Comparison of ENCODE assay signal across 1 cellular context in the genomic region with DNA sequence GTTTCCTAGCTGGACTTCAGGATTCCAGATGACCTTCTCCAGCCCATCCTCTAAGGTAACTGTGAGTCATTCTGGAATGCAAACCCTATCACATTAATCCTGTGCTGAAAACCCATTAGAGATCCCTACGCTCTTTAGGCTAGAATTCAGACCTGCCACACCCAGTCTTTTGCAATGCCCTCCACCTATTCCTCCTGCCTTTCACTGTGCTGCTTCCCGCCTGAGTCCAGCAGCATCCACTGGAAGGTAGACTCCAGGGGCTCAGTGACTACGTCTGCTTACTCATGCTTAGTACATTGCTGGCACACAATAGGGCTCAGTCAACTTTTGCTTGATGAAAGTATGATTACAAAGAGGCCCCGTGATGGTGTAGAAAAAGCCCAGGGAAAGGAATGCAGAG.
TF ChIP-seq lines count a peak whose summit lies in the region.

No MANE protein-coding gene starts in this region.

TF ChIP-seq in GM23338, 12 proteins besides CTCF, POLR2A, EP300 and RAD21 (continued from another document):
- TF ChIP-seq, protein P1, sequence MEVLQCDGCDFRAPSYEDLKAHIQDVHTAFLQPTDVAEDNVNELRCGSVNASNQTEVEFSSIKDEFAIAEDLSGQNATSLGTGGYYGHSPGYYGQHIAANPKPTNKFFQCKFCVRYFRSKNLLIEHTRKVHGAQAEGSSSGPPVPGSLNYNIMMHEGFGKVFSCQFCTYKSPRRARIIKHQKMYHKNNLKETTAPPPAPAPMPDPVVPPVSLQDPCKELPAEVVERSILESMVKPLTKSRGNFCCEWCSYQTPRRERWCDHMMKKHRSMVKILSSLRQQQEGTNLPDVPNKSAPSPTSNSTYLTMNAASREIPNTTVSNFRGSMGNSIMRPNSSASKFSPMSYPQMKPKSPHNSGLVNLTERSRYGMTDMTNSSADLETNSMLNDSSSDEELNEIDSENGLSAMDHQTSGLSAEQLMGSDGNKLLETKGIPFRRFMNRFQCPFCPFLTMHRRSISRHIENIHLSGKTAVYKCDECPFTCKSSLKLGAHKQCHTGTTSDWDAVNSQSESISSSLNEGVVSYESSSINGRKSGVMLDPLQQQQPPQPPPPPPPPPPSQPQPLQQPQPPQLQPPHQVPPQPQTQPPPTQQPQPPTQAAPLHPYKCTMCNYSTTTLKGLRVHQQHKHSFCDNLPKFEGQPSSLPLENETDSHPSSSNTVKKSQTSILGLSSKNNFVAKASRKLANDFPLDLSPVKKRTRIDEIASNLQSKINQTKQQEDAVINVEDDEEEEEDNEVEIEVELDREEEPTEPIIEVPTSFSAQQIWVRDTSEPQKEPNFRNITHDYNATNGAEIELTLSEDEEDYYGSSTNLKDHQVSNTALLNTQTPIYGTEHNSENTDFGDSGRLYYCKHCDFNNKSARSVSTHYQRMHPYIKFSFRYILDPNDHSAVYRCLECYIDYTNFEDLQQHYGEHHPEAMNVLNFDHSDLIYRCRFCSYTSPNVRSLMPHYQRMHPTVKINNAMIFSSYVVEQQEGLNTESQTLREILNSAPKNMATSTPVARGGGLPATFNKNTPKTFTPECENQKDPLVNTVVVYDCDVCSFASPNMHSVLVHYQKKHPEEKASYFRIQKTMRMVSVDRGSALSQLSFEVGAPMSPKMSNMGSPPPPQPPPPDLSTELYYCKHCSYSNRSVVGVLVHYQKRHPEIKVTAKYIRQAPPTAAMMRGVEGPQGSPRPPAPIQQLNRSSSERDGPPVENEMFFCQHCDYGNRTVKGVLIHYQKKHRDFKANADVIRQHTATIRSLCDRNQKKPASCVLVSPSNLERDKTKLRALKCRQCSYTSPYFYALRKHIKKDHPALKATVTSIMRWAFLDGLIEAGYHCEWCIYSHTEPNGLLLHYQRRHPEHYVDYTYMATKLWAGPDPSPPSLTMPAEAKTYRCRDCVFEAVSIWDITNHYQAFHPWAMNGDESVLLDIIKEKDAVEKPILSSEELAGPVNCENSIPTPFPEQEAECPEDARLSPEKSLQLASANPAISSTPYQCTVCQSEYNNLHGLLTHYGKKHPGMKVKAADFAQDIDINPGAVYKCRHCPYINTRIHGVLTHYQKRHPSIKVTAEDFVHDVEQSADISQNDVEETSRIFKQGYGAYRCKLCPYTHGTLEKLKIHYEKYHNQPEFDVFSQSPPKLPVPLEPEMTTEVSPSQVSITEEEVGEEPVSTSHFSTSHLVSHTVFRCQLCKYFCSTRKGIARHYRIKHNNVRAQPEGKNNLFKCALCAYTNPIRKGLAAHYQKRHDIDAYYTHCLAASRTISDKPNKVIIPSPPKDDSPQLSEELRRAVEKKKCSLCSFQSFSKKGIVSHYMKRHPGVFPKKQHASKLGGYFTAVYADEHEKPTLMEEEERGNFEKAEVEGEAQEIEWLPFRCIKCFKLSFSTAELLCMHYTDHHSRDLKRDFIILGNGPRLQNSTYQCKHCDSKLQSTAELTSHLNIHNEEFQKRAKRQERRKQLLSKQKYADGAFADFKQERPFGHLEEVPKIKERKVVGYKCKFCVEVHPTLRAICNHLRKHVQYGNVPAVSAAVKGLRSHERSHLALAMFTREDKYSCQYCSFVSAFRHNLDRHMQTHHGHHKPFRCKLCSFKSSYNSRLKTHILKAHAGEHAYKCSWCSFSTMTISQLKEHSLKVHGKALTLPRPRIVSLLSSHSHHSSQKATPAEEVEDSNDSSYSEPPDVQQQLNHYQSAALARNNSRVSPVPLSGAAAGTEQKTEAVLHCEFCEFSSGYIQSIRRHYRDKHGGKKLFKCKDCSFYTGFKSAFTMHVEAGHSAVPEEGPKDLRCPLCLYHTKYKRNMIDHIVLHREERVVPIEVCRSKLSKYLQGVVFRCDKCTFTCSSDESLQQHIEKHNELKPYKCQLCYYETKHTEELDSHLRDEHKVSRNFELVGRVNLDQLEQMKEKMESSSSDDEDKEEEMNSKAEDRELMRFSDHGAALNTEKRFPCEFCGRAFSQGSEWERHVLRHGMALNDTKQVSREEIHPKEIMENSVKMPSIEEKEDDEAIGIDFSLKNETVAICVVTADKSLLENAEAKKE (CRISPR knock-in tag; IDR thresholded peaks at IDR 0.05), result no peak
- TF ChIP-seq NANOG (IDR thresholded peaks at IDR 0.05; ENCODE audit: borderline replicate concordance) (no peak), EZH2phosphoT487 (IDR thresholded peaks at IDR 0.05; ENCODE audit: unreplicated experiment) (no peak), POLR2AphosphoS5 (IDR thresholded peaks at IDR 0.05; ENCODE audit: low read depth) (no peak), ZNF114 (CRISPR knock-in tag; IDR thresholded peaks at IDR 0.05) (no peak), ZNF331 (CRISPR knock-in tag; IDR thresholded peaks at IDR 0.05; ENCODE audit: low read depth) (no peak), CREB1 (CRISPR knock-in tag; IDR thresholded peaks at IDR 0.05; ENCODE audit: low read depth) (no peak), EZH2 (IDR thresholded peaks at IDR 0.05; ENCODE audit: low read depth, unreplicated experiment) (no peak), JUNB (IDR thresholded peaks at IDR 0.05; ENCODE audit: unreplicated experiment) (no peak)
- TF ChIP-seq, protein P2, sequence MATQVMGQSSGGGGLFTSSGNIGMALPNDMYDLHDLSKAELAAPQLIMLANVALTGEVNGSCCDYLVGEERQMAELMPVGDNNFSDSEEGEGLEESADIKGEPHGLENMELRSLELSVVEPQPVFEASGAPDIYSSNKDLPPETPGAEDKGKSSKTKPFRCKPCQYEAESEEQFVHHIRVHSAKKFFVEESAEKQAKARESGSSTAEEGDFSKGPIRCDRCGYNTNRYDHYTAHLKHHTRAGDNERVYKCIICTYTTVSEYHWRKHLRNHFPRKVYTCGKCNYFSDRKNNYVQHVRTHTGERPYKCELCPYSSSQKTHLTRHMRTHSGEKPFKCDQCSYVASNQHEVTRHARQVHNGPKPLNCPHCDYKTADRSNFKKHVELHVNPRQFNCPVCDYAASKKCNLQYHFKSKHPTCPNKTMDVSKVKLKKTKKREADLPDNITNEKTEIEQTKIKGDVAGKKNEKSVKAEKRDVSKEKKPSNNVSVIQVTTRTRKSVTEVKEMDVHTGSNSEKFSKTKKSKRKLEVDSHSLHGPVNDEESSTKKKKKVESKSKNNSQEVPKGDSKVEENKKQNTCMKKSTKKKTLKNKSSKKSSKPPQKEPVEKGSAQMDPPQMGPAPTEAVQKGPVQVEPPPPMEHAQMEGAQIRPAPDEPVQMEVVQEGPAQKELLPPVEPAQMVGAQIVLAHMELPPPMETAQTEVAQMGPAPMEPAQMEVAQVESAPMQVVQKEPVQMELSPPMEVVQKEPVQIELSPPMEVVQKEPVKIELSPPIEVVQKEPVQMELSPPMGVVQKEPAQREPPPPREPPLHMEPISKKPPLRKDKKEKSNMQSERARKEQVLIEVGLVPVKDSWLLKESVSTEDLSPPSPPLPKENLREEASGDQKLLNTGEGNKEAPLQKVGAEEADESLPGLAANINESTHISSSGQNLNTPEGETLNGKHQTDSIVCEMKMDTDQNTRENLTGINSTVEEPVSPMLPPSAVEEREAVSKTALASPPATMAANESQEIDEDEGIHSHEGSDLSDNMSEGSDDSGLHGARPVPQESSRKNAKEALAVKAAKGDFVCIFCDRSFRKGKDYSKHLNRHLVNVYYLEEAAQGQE (IDR thresholded peaks at IDR 0.05; ENCODE audit: unreplicated experiment), result no peak
- TF ChIP-seq, protein P3, sequence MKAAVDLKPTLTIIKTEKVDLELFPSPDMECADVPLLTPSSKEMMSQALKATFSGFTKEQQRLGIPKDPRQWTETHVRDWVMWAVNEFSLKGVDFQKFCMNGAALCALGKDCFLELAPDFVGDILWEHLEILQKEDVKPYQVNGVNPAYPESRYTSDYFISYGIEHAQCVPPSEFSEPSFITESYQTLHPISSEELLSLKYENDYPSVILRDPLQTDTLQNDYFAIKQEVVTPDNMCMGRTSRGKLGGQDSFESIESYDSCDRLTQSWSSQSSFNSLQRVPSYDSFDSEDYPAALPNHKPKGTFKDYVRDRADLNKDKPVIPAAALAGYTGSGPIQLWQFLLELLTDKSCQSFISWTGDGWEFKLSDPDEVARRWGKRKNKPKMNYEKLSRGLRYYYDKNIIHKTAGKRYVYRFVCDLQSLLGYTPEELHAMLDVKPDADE (IDR thresholded peaks at IDR 0.05), result no peak
TF ChIP-seq in GM23338: peak in this region for 0.
